1 cellular context compared by ENCODE assay signal in genomic region chr11:29231586-29231985, GRCh38.
TF ChIP-seq lines count a peak whose summit lies in the region.

No MANE protein-coding gene starts in this region.

TF ChIP-seq in GM23338, 12 proteins besides CTCF, POLR2A, EP300 and RAD21 (continued from another document):
- no peak for TF ChIP-seq ZNF462 (CRISPR knock-in tag; IDR thresholded peaks at IDR 0.05)
- no peak for TF ChIP-seq NANOG (IDR thresholded peaks at IDR 0.05; ENCODE audit: borderline replicate concordance)
- TF ChIP-seq EZH2 (IDR thresholded peaks at IDR 0.05; ENCODE audit: low read depth, unreplicated experiment): no peak
- no peak for TF ChIP-seq REST (IDR thresholded peaks at IDR 0.05; ENCODE audit: unreplicated experiment)
